In the genomic region with DNA sequence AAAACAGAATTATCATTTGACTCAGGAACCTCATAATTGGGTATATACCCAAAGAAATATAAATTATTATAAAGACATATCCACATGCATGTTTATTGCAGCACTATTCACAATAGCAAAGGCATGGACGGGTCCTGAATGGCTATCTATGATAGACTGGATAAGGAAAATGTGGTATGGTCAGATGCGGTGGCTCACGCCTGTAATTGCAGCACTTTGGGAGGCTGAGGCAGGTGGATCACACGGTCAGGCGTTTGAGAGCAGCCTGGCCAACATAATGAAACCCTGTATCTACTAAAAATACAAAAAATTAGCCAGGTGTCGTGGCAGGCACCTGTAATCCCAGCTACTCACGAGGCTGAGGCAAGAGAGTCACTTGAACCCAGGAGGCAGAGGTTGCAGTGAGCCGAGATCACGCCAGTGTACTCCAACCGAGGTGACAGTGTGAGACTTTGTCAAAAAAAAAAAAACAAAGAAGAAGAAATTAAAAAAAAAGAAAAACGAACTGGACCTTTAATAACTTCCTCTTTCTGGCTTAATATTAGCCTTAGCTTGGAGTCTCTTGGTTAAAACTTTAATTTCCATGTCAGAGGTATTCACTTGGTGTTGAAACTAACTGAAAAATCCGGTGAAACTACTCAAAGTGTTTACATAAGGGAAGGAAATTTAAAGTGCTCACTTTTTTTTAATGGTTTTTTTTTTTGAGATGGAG, we compare ENCODE assay signal across 22 cellular contexts.
"Had no signal": no experiment of that assay in that cellular context is flagged by ENCODE, and none has a peak within 500 bp of the region (broad histone marks: within the 10 kb centered on the region; RNA-seq: fewer than 3 reads in every experiment).

No MANE protein-coding gene starts in this region.

- DNase-seq: activated CD4-positive, alpha-beta T cell treated with anti-CD3 and anti-CD28 coated beads, Interleukin-2, amount 10 ng/mL, durations not matched to agents 7 days and 5 days; activated CD8-positive, alpha-beta memory T cell treated with anti-CD3 and anti-CD28 coated beads, Interleukin-2, amount 10 ng/mL, durations not matched to agents 7 days and 5 days; activated CD8-positive, alpha-beta T cell treated with anti-CD3 and anti-CD28 coated beads for 36 hours; activated gamma-delta T cell treated with Interleukin-2 at 50 U/mL for 16 hours; activated T-cell treated with anti-CD3 and anti-CD28 coated beads for 4 hours; aorta; foreskin keratinocyte; glutamatergic neuron; immature natural killer cell; midbrain; ovary; stimulated activated CD4-positive, alpha-beta T cell treated with anti-CD3 and anti-CD28 coated beads, Interleukin-2, amount 100 ng/mL, for 48 hours; stimulated activated CD8-positive, alpha-beta memory T cell treated with anti-CD3 and anti-CD28 coated beads, Interleukin-4, amount 100 ng/mL, for 48 hours; stimulated activated naive CD4-positive, alpha-beta T cell treated with Interleukin-2 at 50 U/mL for 16 hours; T-helper 17 cell had no signal

- ATAC-seq: activated CD8-positive, alpha-beta memory T cell treated with anti-CD3 and anti-CD28 coated beads, Interleukin-2, amount 10 ng/mL, durations not matched to agents 7 days and 5 days; activated CD8-positive, alpha-beta T cell treated with anti-CD3 and anti-CD28 coated beads for 36 hours; activated naive CD4-positive, alpha-beta T cell treated with anti-CD3 and anti-CD28 coated beads, Interleukin-2, amount 50 U/mL, for 72 hours; foreskin keratinocyte; left lobe of liver; T-helper 17 cell had no signal

- H3K4me3 Mint-ChIP-seq: activated CD4-positive, alpha-beta T cell treated with anti-CD3 and anti-CD28 coated beads, Interleukin-2, amount 10 ng/mL, durations not matched to agents 7 days and 5 days; activated CD8-positive, alpha-beta memory T cell treated with anti-CD3 and anti-CD28 coated beads, Interleukin-2, amount 10 ng/mL, durations not matched to agents 7 days and 5 days; activated CD8-positive, alpha-beta T cell treated with anti-CD3 and anti-CD28 coated beads for 36 hours; brain; immature natural killer cell; nephron; T-helper 17 cell had no signal

- H3K9me3 Mint-ChIP-seq: activated CD8-positive, alpha-beta T cell treated with anti-CD3 and anti-CD28 coated beads for 36 hours; brain; nephron had no signal

- H3K9me3 ChIP-seq: ovary, prostate gland had no signal

- H3K36me3 Mint-ChIP-seq: activated CD8-positive, alpha-beta memory T cell treated with anti-CD3 and anti-CD28 coated beads, Interleukin-2, amount 10 ng/mL, durations not matched to agents 7 days and 5 days; activated naive CD4-positive, alpha-beta T cell treated with anti-CD3 and anti-CD28 coated beads, Interleukin-2, amount 50 U/mL, for 72 hours; brain had no signal

- H3K36me3 ChIP-seq: neutrophil, ovary, prostate gland had no signal

- H3K27ac Mint-ChIP-seq: activated CD4-positive, alpha-beta T cell treated with anti-CD3 and anti-CD28 coated beads, Interleukin-2, amount 10 ng/mL, durations not matched to agents 7 days and 5 days; activated CD8-positive, alpha-beta memory T cell treated with anti-CD3 and anti-CD28 coated beads, Interleukin-2, amount 10 ng/mL, durations not matched to agents 7 days and 5 days; activated CD8-positive, alpha-beta T cell treated with anti-CD3 and anti-CD28 coated beads for 36 hours; activated naive CD4-positive, alpha-beta T cell treated with anti-CD3 and anti-CD28 coated beads, Interleukin-2, amount 50 U/mL, for 72 hours; brain; immature natural killer cell; nephron; T-helper 17 cell had no signal

- H3K4me3 ChIP-seq: hepatocyte, ovary, prostate gland had no signal

- H3K27me3 Mint-ChIP-seq: activated CD4-positive, alpha-beta T cell treated with anti-CD3 and anti-CD28 coated beads, Interleukin-2, amount 10 ng/mL, durations not matched to agents 7 days and 5 days; activated CD8-positive, alpha-beta memory T cell treated with anti-CD3 and anti-CD28 coated beads, Interleukin-2, amount 10 ng/mL, durations not matched to agents 7 days and 5 days; activated CD8-positive, alpha-beta T cell treated with anti-CD3 and anti-CD28 coated beads for 36 hours; brain had no signal

- H3K27me3 ChIP-seq: foreskin keratinocyte, hepatocyte, neutrophil, ovary had no signal

- H3K4me1 Mint-ChIP-seq: activated CD4-positive, alpha-beta T cell treated with anti-CD3 and anti-CD28 coated beads, Interleukin-2, amount 10 ng/mL, durations not matched to agents 7 days and 5 days; activated CD8-positive, alpha-beta memory T cell treated with anti-CD3 and anti-CD28 coated beads, Interleukin-2, amount 10 ng/mL, durations not matched to agents 7 days and 5 days; immature natural killer cell; nephron; T-helper 17 cell had no signal

- H3K4me1 ChIP-seq: foreskin keratinocyte, prostate gland had no signal

- H3K27ac ChIP-seq: foreskin keratinocyte, hepatocyte, neutrophil, ovary, prostate gland had no signal
